In genomic region chr21:36629061-36629460, GRCh38 we compare ENCODE assay signal across 28 cellular contexts.
"Had no signal": no experiment of that assay in that cellular context is flagged by ENCODE, and none has a peak within 500 bp of the region (broad histone marks: within the 10 kb centered on the region; RNA-seq: fewer than 3 reads in every experiment).

No MANE protein-coding gene starts in this region.

- H3K27ac ChIP-seq: esophagus squamous epithelium, gastrocnemius medialis, heart left ventricle, hepatocyte, neural progenitor cell, prostate gland, right atrium auricular region, suprapubic skin, transverse colon, vagina had no signal

- DNase-seq: cortex of kidney; effector memory CD8-positive, alpha-beta T cell; erythroblast; esophagus squamous epithelium; gastrocnemius medialis; heart left ventricle; kidney; mesenchymal stem cell; mucosa of descending colon; naive B cell; stimulated activated CD4-positive, alpha-beta T cell treated with anti-CD3 and anti-CD28 coated beads, Interleukin-12 subunit alpha, Interleukin-12 subunit beta, amount 100 ng/mL, for 4 hours; stimulated activated CD4-positive, alpha-beta T cell treated with anti-CD3 and anti-CD28 coated beads, Interleukin-1b, Interleukin-23, amount 100 ng/mL, for 48 hours; stimulated activated CD4-positive, alpha-beta T cell treated with anti-CD3 and anti-CD28 coated beads, Interleukin-4, amount 100 ng/mL, for 1 hour; stimulated activated CD8-positive, alpha-beta memory T cell treated with anti-CD3 and anti-CD28 coated beads, Interleukin-4, amount 100 ng/mL, for 48 hours; stimulated activated naive CD4-positive, alpha-beta T cell; stimulated activated naive CD8-positive, alpha-beta T cell treated with anti-CD3 and anti-CD28 coated beads, Interleukin-15, amount 100 ng/mL, for 72 hours; transverse colon had no signal

- H3K27me3 ChIP-seq: gastrocnemius medialis, right atrium auricular region, vagina had no signal

- H3K4me3 ChIP-seq: esophagus squamous epithelium, gastrocnemius medialis, heart left ventricle, hepatocyte, mucosa of descending colon, neural progenitor cell, prostate gland, right atrium auricular region, smooth muscle cell, suprapubic skin, transverse colon, vagina had no signal

- H3K4me1 Mint-ChIP-seq: mesothelial cell of epicardium; naive B cell; neural progenitor cell; stimulated activated naive CD8-positive, alpha-beta T cell treated with anti-CD3 and anti-CD28 coated beads, Interleukin-15, amount 100 ng/mL, for 72 hours had no signal

- H3K27me3 Mint-ChIP-seq: stimulated activated naive CD8-positive, alpha-beta T cell treated with anti-CD3 and anti-CD28 coated beads, Interleukin-15, amount 100 ng/mL, for 72 hours had no signal

- H3K4me3 Mint-ChIP-seq: effector memory CD8-positive, alpha-beta T cell; mesothelial cell of epicardium; naive B cell; natural killer cell treated with Interleukin-12 subunit alpha and Interleukin-12 subunit beta and Interleukin-15 and Interleukin-18, amount 100 ng/mL, for 72 hours; neural progenitor cell; stimulated activated naive CD8-positive, alpha-beta T cell treated with anti-CD3 and anti-CD28 coated beads, Interleukin-15, amount 100 ng/mL, for 72 hours had no signal

- H3K36me3 Mint-ChIP-seq: mesothelial cell of epicardium; natural killer cell treated with Interleukin-12 subunit alpha and Interleukin-12 subunit beta and Interleukin-15 and Interleukin-18, amount 100 ng/mL, for 72 hours; neural progenitor cell had no signal

- H3K27ac Mint-ChIP-seq: effector memory CD8-positive, alpha-beta T cell; mesothelial cell of epicardium; natural killer cell treated with Interleukin-12 subunit alpha and Interleukin-12 subunit beta and Interleukin-15 and Interleukin-18, amount 100 ng/mL, for 72 hours; neural progenitor cell; stimulated activated naive CD8-positive, alpha-beta T cell treated with anti-CD3 and anti-CD28 coated beads, Interleukin-15, amount 100 ng/mL, for 72 hours had no signal

- H3K36me3 ChIP-seq: esophagus squamous epithelium, gastrocnemius medialis, heart left ventricle, neural progenitor cell, prostate gland, right atrium auricular region, suprapubic skin, transverse colon, vagina had no signal

- ATAC-seq: effector memory CD8-positive, alpha-beta T cell; gastrocnemius medialis; heart left ventricle; left lobe of liver; mucosa of descending colon; natural killer cell treated with Interleukin-12 subunit alpha and Interleukin-12 subunit beta and Interleukin-15 and Interleukin-18, amount 100 ng/mL, for 72 hours; sciatic nerve; stimulated activated naive CD8-positive, alpha-beta T cell treated with anti-CD3 and anti-CD28 coated beads, Interleukin-15, amount 100 ng/mL, for 72 hours had no signal

- H3K9me3 ChIP-seq: esophagus squamous epithelium, gastrocnemius medialis, mucosa of descending colon, prostate gland, right atrium auricular region, suprapubic skin, transverse colon, vagina had no signal
